ENCODE assay signal across 9 cellular contexts in genomic region chr13:34013061-34013460, GRCh38.
"Had no signal": no experiment of that assay in that cellular context is flagged by ENCODE, and none has a peak within 500 bp of the region (broad histone marks: within the 10 kb centered on the region; RNA-seq: fewer than 3 reads in every experiment).

No MANE protein-coding gene starts in this region.

- H3K4me1 ChIP-seq: HAP-1 had no signal

- H3K4me3 Mint-ChIP-seq: HFFc6 had no signal

- H2AFZ ChIP-seq: GM23248 had no signal

- FAIRE-seq: K562 had no signal

- ATAC-seq: HCT116, K562 had no signal

- H3K27ac ChIP-seq: GM23248, HL-60 had no signal

- DNase-seq: GM23248, GOT3, H7, HFFc6, IMR-90 had no signal

- H3K36me3 ChIP-seq: HAP-1 had no signal

- H3K4me3 ChIP-seq: GM23248, HAP-1, K562 had no signal

- H3K27ac Mint-ChIP-seq: HFFc6 had no signal

- H3K9ac ChIP-seq: GM23248 had no signal

- H3K9me3 ChIP-seq: HAP-1 had no signal

- H3K9me3 Mint-ChIP-seq: HFFc6 had no signal
